ENCODE assay signal across 20 cellular contexts in the genomic region with DNA sequence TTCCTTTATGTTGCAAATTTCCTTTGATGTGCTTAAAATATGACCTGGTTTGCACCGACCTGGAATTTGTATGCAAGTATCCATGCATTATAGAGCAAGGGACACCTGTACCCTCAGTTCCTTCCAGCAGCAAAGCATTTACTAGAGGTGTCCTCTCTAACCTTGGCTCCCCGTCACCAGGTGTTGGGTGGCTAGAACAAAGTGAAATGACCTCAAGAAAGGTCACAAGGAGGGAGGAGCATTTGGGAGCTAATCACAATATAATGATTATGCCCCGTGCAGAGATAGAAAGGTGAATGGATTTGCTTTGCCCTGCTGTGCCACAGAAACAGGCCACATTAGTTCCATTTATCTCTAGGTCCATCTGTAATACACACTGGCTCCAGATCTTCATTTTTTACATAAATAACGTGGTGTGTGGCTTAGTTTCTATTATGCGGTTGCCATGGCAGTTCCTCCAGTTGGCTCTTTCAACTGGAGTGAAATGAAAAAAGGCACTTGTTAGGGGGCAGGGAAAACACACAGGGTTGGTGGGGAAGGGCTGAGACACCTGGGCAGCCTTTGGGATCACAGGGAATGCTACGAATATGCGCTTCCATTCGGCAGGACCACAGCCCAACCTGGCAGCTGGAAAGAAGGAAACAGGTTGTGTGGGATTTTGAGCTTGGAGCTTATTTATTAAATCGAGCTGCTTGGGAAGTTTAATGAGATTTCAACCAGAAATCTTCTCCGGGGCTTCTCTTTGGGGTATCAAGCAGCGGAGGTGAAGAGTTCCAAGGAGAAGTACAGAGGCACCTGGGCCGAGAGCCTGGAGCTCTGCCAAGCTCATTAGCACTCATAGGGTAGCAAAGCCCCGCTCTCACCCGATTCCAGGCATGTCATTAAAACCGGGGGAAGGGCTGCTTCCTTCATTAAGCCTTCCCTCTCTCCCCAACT.
A peak's percentile ranks its signal among the peaks of the same experiment; 100 is the strongest.
DNase-seq lines count a peak whose midpoint lies in the region.
"Had no signal": no experiment of that assay in that cellular context is flagged by ENCODE, and none has a peak within 500 bp of the region (broad histone marks: within the 10 kb centered on the region; RNA-seq: fewer than 3 reads in every experiment).

No MANE protein-coding gene starts in this region.

- no peak overlapping the region for H2BK120ac ChIP-seq in mesendoderm (ENCODE audit: low read depth, low read length)

- no peak overlapping the region for H3K9ac ChIP-seq in mesendoderm (ENCODE audit: low read length)
- H3K9ac ChIP-seq: BLaER1 treated with 17β-estradiol and CSF1 and Interleukin-3, amounts not matched to agents 10 nM and 100 nM had no signal

- DNase-seq in NCI-H1417 (lab: John Stamatoyannopoulos, UW) = peak in 2 of 3 experiments; percentile 36 to 73
- no peak for DNase-seq in NCI-H1417 treated with DMSO at 0.1 percent for 48 hours (lab: John Stamatoyannopoulos, UW)
- peak; percentile 69 for DNase-seq in NCI-H146 (lab: John Stamatoyannopoulos, UW)
- peak; percentile 21 for DNase-seq in SW480 (ENCODE audit: low spot score)
- peak; percentile 40 for DNase-seq in mesendoderm
- DNase-seq in COLO668 (lab: John Stamatoyannopoulos, UW; ENCODE audit: unreplicated experiment) = no peak
- DNase-seq in NCI-H446 treated with DMSO at 0.1 percent for 48 hours (lab: John Stamatoyannopoulos, UW) = no peak
- DNase-seq in activated CD4-positive, alpha-beta T cell treated with anti-CD3 and anti-CD28 coated beads, Interleukin-2, amount 10 ng/mL, durations not matched to agents 24 days and 14 days = no peak
- DNase-seq: activated CD4-positive, alpha-beta T cell treated with anti-CD3 and anti-CD28 coated beads for 1 hour; left cardiac atrium; NCI-H226; PC-3; SIG-M5; T-helper 9 cell; tibial artery had no signal

- no peak overlapping the region for H4K8ac ChIP-seq in mesendoderm (ENCODE audit: low read depth, low read length)

- no peak overlapping the region for H3K27ac Mint-ChIP-seq in activated CD4-positive, alpha-beta T cell treated with anti-CD3 and anti-CD28 coated beads, Interleukin-2, amount 10 ng/mL, durations not matched to agents 24 days and 14 days
- H3K27ac Mint-ChIP-seq: stimulated activated naive B cell treated with anti-CD40 and anti-IgM and Interleukin-4, amounts not matched to agents 10 μg/mL and 1 μg/mL and 100 μg/mL, for 72 hours had no signal

- no peaks in the 10 kb centered on the region for H3K36me3 ChIP-seq in mesendoderm (ENCODE audit: control insufficient read depth, insufficient read depth, low read length)

- peak overlapping the region; percentile 22 for H3K56ac ChIP-seq in mesendoderm (ENCODE audit: low read length)

- H3K27me3 Mint-ChIP-seq in activated CD4-positive, alpha-beta T cell treated with anti-CD3 and anti-CD28 coated beads, Interleukin-2, amount 10 ng/mL, durations not matched to agents 24 days and 14 days = no peaks in the 10 kb centered on the region
- H3K27me3 Mint-ChIP-seq: activated T-helper 17 cell treated with anti-CD3 and anti-CD28 coated beads, Interleukin-2, amount 50 U/mL, for 72 hours; stimulated activated naive B cell treated with anti-CD40 and anti-IgM and Interleukin-4, amounts not matched to agents 10 μg/mL and 1 μg/mL and 100 μg/mL, for 72 hours had no signal

- H2BK15ac ChIP-seq in mesendoderm (replicated peaks; ENCODE audit: low read depth) = no peak overlapping the region

- WGBS in mesendoderm (ENCODE audit: extremely low coverage, insufficient coverage, low lambda C conversion rate) = no CpG with 5 or more reads among the region's 15 CpGs

- intact Hi-C loops in activated CD4-positive, alpha-beta T cell treated with anti-CD3 and anti-CD28 coated beads, Interleukin-2, amount 10 ng/mL, durations not matched to agents 24 days and 14 days (cut with micrococcal nuclease) = no loop called here

- no peak overlapping the region for H2AK5ac ChIP-seq in mesendoderm (ENCODE audit: low read length)

- H3K4ac ChIP-seq in mesendoderm (ENCODE audit: low read depth, low read length) = no peak overlapping the region

- H3K4me2 ChIP-seq in mesendoderm (ENCODE audit: low read length) = no peak overlapping the region

- no peak overlapping the region for H3K4me3 ChIP-seq in mesendoderm (ENCODE audit: low read length)
- H3K4me3 ChIP-seq: BLaER1 treated with 17β-estradiol and CSF1 and Interleukin-3, amounts not matched to agents 10 nM and 100 nM; coronary artery; tibial artery had no signal

- H3K4me1 Mint-ChIP-seq in activated CD4-positive, alpha-beta T cell treated with anti-CD3 and anti-CD28 coated beads, Interleukin-2, amount 10 ng/mL, durations not matched to agents 24 days and 14 days = peaks cover 12% of the 10 kb centered on the region

- H3K27me3 ChIP-seq in mesendoderm (ENCODE audit: insufficient read depth, low read length, poor library complexity) = no peaks in the 10 kb centered on the region
- H3K27me3 ChIP-seq: BLaER1 treated with 17β-estradiol and CSF1 and Interleukin-3, amounts not matched to agents 10 nM and 100 nM; neutrophil; tibial artery had no signal

- H3K9me3 Mint-ChIP-seq in activated CD4-positive, alpha-beta T cell treated with anti-CD3 and anti-CD28 coated beads, Interleukin-2, amount 10 ng/mL, durations not matched to agents 24 days and 14 days = no peaks in the 10 kb centered on the region
- H3K9me3 Mint-ChIP-seq: activated T-helper 17 cell treated with anti-CD3 and anti-CD28 coated beads, Interleukin-2, amount 50 U/mL, for 72 hours; stimulated activated naive B cell treated with anti-CD40 and anti-IgM and Interleukin-4, amounts not matched to agents 10 μg/mL and 1 μg/mL and 100 μg/mL, for 72 hours had no signal

- no peak overlapping the region for H3K4me3 Mint-ChIP-seq in activated CD4-positive, alpha-beta T cell treated with anti-CD3 and anti-CD28 coated beads, Interleukin-2, amount 10 ng/mL, durations not matched to agents 24 days and 14 days
- H3K4me3 Mint-ChIP-seq: stimulated activated naive B cell treated with anti-CD40 and anti-IgM and Interleukin-4, amounts not matched to agents 10 μg/mL and 1 μg/mL and 100 μg/mL, for 72 hours had no signal

- H2BK5ac ChIP-seq in mesendoderm (ENCODE audit: low read length) = no peak overlapping the region

- H3K23ac ChIP-seq in mesendoderm (ENCODE audit: low read length) = no peak overlapping the region

- H4K5ac ChIP-seq in mesendoderm (ENCODE audit: low read length) = no peak overlapping the region

- H3K27ac ChIP-seq in mesendoderm (ENCODE audit: low read depth, low read length) = peak overlapping the region; percentile 3
- H3K27ac ChIP-seq: BLaER1 treated with 17β-estradiol and CSF1 and Interleukin-3, amounts not matched to agents 10 nM and 100 nM; coronary artery; neutrophil; tibial artery had no signal

- H3K36me3 Mint-ChIP-seq in activated CD4-positive, alpha-beta T cell treated with anti-CD3 and anti-CD28 coated beads, Interleukin-2, amount 10 ng/mL, durations not matched to agents 24 days and 14 days (ENCODE audit: low read depth) = no peaks in the 10 kb centered on the region

- no peaks in the 10 kb centered on the region for H3K79me1 ChIP-seq in mesendoderm (ENCODE audit: low read length)

- no peaks in the 10 kb centered on the region for H3K79me2 ChIP-seq in mesendoderm (ENCODE audit: control insufficient read depth, insufficient read depth, low read length)

- peak overlapping the region; percentile 54 for H3K18ac ChIP-seq in mesendoderm (ENCODE audit: low read length)

- H3K4me1 ChIP-seq in mesendoderm (ENCODE audit: control insufficient read depth, low read depth, low read length) = peaks cover 24% of the 10 kb centered on the region
- H3K4me1 ChIP-seq: tibial artery had no signal

Comparison
In these comparisons a context has a peak if more than half of its experiments do, and no peak if none do; other contexts are left out.
1. DNase-seq: peak in NCI-H1417 (2 of 3), NCI-H146 (single experiment), SW480 (single experiment) and mesendoderm (single experiment); none in NCI-H1417 treated with DMSO at 0.1 percent for 48 hours (single experiment), COLO668 (single experiment), NCI-H446 treated with DMSO at 0.1 percent for 48 hours (single experiment) and activated CD4-positive, alpha-beta T cell treated with anti-CD3 and anti-CD28 coated beads, Interleukin-2, amount 10 ng/mL, durations not matched to agents 24 days and 14 days (single experiment).